Comparison of ENCODE assay signal across 9 cellular contexts in genomic region chr11:74011360-74012071, GRCh38. TPM values are rescaled to one million over a fixed set of nuclear protein-coding genes. Genes with fewer than 3 reads are reported as not detected.
DNase-seq lines count a peak whose midpoint lies in the region; ATAC-seq and TF ChIP-seq lines count a peak whose summit lies in the region.
"Had no signal": no experiment of that assay in that cellular context is flagged by ENCODE, and none has a peak within 500 bp of the region (broad histone marks: within the 10 kb centered on the region; RNA-seq: fewer than 3 reads in every experiment).

No MANE protein-coding gene starts in this region.

- no peaks in the 10 kb centered on the region; the same call in 1 of the 2 replicates for H3K9me2 ChIP-seq in GM23338 (ENCODE audit: insufficient read depth)

- H3K4me3 Mint-ChIP-seq in GM23338 (no peak overlapping the region), mesothelial cell of epicardium (no peak overlapping the region)

- H3K27me3 ChIP-seq in GM23338 (ENCODE audit: insufficient read depth) (no peaks in the 10 kb centered on the region), gastroesophageal sphincter (no peaks in the 10 kb centered on the region), HAP-1 (ENCODE audit: low read depth) (no peaks in the 10 kb centered on the region)
- H3K27me3 ChIP-seq: right lobe of liver had no signal

- H3K27me3 Mint-ChIP-seq in GM23338 (ENCODE audit: insufficient read depth, low read depth, poor library complexity) (peaks cover 7% of the 10 kb centered on the region), mesothelial cell of epicardium (ENCODE audit: low read depth) (no peaks in the 10 kb centered on the region)

- ATAC-seq in GM23338 (no peak), gastroesophageal sphincter (peak; percentile 53)

- no peaks in the 10 kb centered on the region for H3F3A ChIP-seq in GM23338 (replicated peaks; ENCODE audit: low read depth)

- H3K27ac Mint-ChIP-seq in GM23338 (0 out of 2 replicates have a peak overlapping the region, but pooled peaks have one; percentile 17), mesothelial cell of epicardium (no peak overlapping the region)

- H4K20me1 ChIP-seq in GM23338 (replicated peaks; ENCODE audit: insufficient read depth), result no peaks in the 10 kb centered on the region

- H3K9me3 Mint-ChIP-seq in GM23338, result no peaks in the 10 kb centered on the region
- no peaks in the 10 kb centered on the region for H3K9me3 Mint-ChIP-seq in mesothelial cell of epicardium

- peak; percentile 31 for DNase-seq in GM04503 (ENCODE audit: low read depth)
- no peak for DNase-seq in GM23338 (ENCODE audit: low spot score)
- peak; percentile 27 for DNase-seq in T-helper 9 cell
- no peak for DNase-seq in NCI-H526 treated with DMSO at 0.1 percent for 48 hours (lab: John Stamatoyannopoulos, UW)
- DNase-seq in mesothelial cell of epicardium (ENCODE audit: low spot score in 2 of 2, unreplicated experiment in 2 of 2), result no peak
- no peak for DNase-seq in EL
- DNase-seq in HAP-1 (ENCODE audit: low spot score in 2 of 2), result no peak

- 71 to 87% methylated on average over 3 to 4 of the region's 8 CpGs for WGBS in gastroesophageal sphincter (ENCODE audit: low coverage in 1 of 2), 2 donors

- TF ChIP-seq CTCF in GM23338 (conservative IDR thresholded peaks at IDR 0.05; ENCODE audit: low read depth in 2 of 2) (no peak), gastroesophageal sphincter (IDR thresholded peaks at IDR 0.05) (no peak), mesothelial cell of epicardium (IDR thresholded peaks at IDR 0.05; ENCODE audit: unreplicated experiment) (no peak)

- no peaks in the 10 kb centered on the region for H3K36me3 ChIP-seq in GM23338 (ENCODE audit: insufficient read depth)
- peaks cover 0 to 46% of the 10 kb centered on the region in 2 donors for H3K36me3 ChIP-seq in gastroesophageal sphincter
- H3K36me3 ChIP-seq in HAP-1 (replicated peaks), result peaks cover under 1% of the 10 kb centered on the region; the same call in 1 of the 2 replicates
- H3K36me3 ChIP-seq: right lobe of liver had no signal

- H3K4me3 ChIP-seq in GM23338, result no peak overlapping the region
- H3K4me3 ChIP-seq in gastroesophageal sphincter, result no peak overlapping the region
- H3K4me3 ChIP-seq in HAP-1, result no peak overlapping the region
- H3K4me3 ChIP-seq: right lobe of liver had no signal

- H3K4me2 ChIP-seq in GM23338, result no peak overlapping the region

- TF ChIP-seq EP300 in gastroesophageal sphincter (IDR thresholded peaks at IDR 0.05), result no peak

- in situ Hi-C loops in HAP-1 (cut with MboI; ENCODE audit: low sequenced_read_pairs), result no loop called here

- TF ChIP-seq POLR2A in gastroesophageal sphincter (IDR thresholded peaks at IDR 0.05), result no peak

- H3K36me3 Mint-ChIP-seq in GM23338 (ENCODE audit: low read depth) (peaks cover 8% of the 10 kb centered on the region), mesothelial cell of epicardium (peaks cover 16% of the 10 kb centered on the region)

- H3K4me1 ChIP-seq in GM23338 (ENCODE audit: insufficient read depth), result 0 out of 2 replicates have a peak, but pooled peaks cover 5% of the 10 kb centered on the region
- no peaks in the 10 kb centered on the region for H3K4me1 ChIP-seq in gastroesophageal sphincter
- no peaks in the 10 kb centered on the region for H3K4me1 ChIP-seq in HAP-1

- H3K4me1 Mint-ChIP-seq in GM23338 (peaks cover 17% of the 10 kb centered on the region), mesothelial cell of epicardium (peaks cover 22% of the 10 kb centered on the region)

- H2AFZ ChIP-seq in GM23338, result no peak overlapping the region

- no peaks in the 10 kb centered on the region for H3K79me2 ChIP-seq in GM23338 (replicated peaks; ENCODE audit: insufficient read depth)

- H3K27ac ChIP-seq in GM23338 (ENCODE audit: low read depth), result no peak overlapping the region
- H3K27ac ChIP-seq in gastroesophageal sphincter, result no peak overlapping the region
- H3K27ac ChIP-seq: right lobe of liver had no signal

- H3K9me3 ChIP-seq in gastroesophageal sphincter (no peaks in the 10 kb centered on the region), HAP-1 (no peaks in the 10 kb centered on the region)
- H3K9me3 ChIP-seq: right lobe of liver had no signal

TF ChIP-seq in GM23338, 12 proteins besides CTCF, POLR2A, EP300 and RAD21 (continues in another document):
- no peak for TF ChIP-seq ZNF114 (CRISPR knock-in tag; IDR thresholded peaks at IDR 0.05)
- TF ChIP-seq EZH2 (IDR thresholded peaks at IDR 0.05; ENCODE audit: low read depth, unreplicated experiment), result no peak
- no peak for TF ChIP-seq ETS1 (IDR thresholded peaks at IDR 0.05)
- no peak for TF ChIP-seq ZNF331 (CRISPR knock-in tag; IDR thresholded peaks at IDR 0.05; ENCODE audit: low read depth)
- no peak for TF ChIP-seq NANOG (IDR thresholded peaks at IDR 0.05; ENCODE audit: borderline replicate concordance)
- no peak for TF ChIP-seq REST (IDR thresholded peaks at IDR 0.05; ENCODE audit: unreplicated experiment)
- no peak for TF ChIP-seq POLR2AphosphoS5 (IDR thresholded peaks at IDR 0.05; ENCODE audit: low read depth)
- TF ChIP-seq EZH2phosphoT487 (IDR thresholded peaks at IDR 0.05; ENCODE audit: unreplicated experiment), result no peak
- no peak for TF ChIP-seq STAT1 (IDR thresholded peaks at IDR 0.05; ENCODE audit: unreplicated experiment)

RNA-seq across cellular contexts. Expression of gene UCP3, which starts 2.6 kb away (rescaled TPM):
- total RNA-seq in GM23338 (2014; rRNA removed; shearing (Covaris generic)), result 0.21 TPM in 1 of 2 replicates, not detected in the other
- 0.21 and 0.40 TPM in 2 replicates for polyA plus RNA-seq in GM23338 (2016; fragmentation: Nextera tagmentation; extraction: Ambion mirVana)
- total RNA-seq in gastroesophageal sphincter (1 to 10 TPM in 3 of 4 donors, under 1 TPM in 1; 0.64 to 2.5 (median 1.6) TPM), mesothelial cell of epicardium (4.1 to 5.8 TPM (median 4.5 TPM) in 3 replicates)

RNA-seq across cellular contexts. Expression of gene UCP2, which starts 28.9 kb away (rescaled TPM):
- 69.8 and 76.9 TPM in 2 replicates for total RNA-seq in GM23338 (2014; rRNA removed; shearing (Covaris generic))
- polyA plus RNA-seq in GM23338 (2016; fragmentation: Nextera tagmentation; extraction: Ambion mirVana), result 59.4 and 60.1 TPM in 2 replicates
- total RNA-seq in gastroesophageal sphincter (10 to 100 TPM in 3 of 4 donors, 1 to 10 TPM in 1; 5.8 to 37.2 (median 33.2) TPM), mesothelial cell of epicardium (27.1 to 31.5 TPM (median 27.7 TPM) in 3 replicates)

Comparison
In these comparisons a context has a peak if more than half of its experiments do, and no peak if none do; other contexts are left out.
1. DNase-seq: peak in GM04503 (single experiment) and T-helper 9 cell (single experiment); none in GM23338 (single experiment), NCI-H526 treated with DMSO at 0.1 percent for 48 hours (single experiment), mesothelial cell of epicardium (0 of 2), EL (single experiment) and HAP-1 (0 of 2).